In the genomic region with DNA sequence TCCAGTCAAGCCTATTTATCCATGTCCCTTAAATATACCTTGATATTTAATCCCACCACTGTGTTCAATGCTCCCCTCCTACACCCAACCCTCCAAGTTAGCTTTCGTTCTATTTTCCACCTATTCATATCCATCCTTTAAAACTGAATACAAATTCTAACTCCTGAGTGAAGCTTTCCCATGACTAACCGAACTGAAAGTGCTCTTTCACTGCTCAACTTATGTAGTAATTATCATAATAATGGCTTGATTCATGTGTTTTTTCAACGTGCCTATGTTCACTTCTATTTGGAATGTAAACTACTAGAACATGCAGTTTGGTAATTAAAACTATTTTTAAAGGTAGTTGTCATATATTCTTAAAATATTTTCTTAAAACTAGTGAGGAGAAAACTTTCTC, we compare ENCODE assay signal across 16 cellular contexts. TPM values are rescaled to one million over a fixed set of nuclear protein-coding genes. Genes with fewer than 3 reads are reported as not detected.
DNase-seq lines count a peak whose midpoint lies in the region; ATAC-seq and TF ChIP-seq lines count a peak whose summit lies in the region.
"Had no signal": no experiment of that assay in that cellular context is flagged by ENCODE, and none has a peak within 500 bp of the region (broad histone marks: within the 10 kb centered on the region; RNA-seq: fewer than 3 reads in every experiment).

No MANE protein-coding gene starts in this region.

- CTCF ChIA-PET in WTC11 (lab: Charles Lee), result interaction anchor here (0.9 kb wide), 1 partner anchor 14 kb away, joined by 3 read pairs; no protein-coding TSS in a partner anchor

- no peaks in the 10 kb centered on the region for H3K9me2 ChIP-seq in GM23338 (ENCODE audit: insufficient read depth)

- H3K4me1 ChIP-seq in GM23338 (ENCODE audit: insufficient read depth) (0 out of 2 replicates have a peak, but pooled peaks cover 4% of the 10 kb centered on the region), transverse colon (no peaks in the 10 kb centered on the region)
- H3K4me1 ChIP-seq: Caco-2 had no signal

- POLR2A ChIA-PET in WTC11 (lab: Charles Lee), result no interaction called here

- no peak for TF ChIP-seq POLR2A in transverse colon (IDR thresholded peaks at IDR 0.05)

- H3K27ac Mint-ChIP-seq in GM23338 (peak overlapping the region; percentile 76), WTC11 (0 out of 2 replicates have a peak overlapping the region, but pooled peaks have one; percentile 51), neural crest cell (ENCODE audit: unreplicated experiment) (peak overlapping the region; percentile 51)
- H3K27ac Mint-ChIP-seq: B cell; CD4-positive, CD25-positive, alpha-beta regulatory T cell had no signal

- no peaks in the 10 kb centered on the region for H3K9me3 ChIP-seq in transverse colon
- H3K9me3 ChIP-seq: Caco-2 had no signal

- H3K79me2 ChIP-seq in GM23338 (replicated peaks; ENCODE audit: insufficient read depth), result no peaks in the 10 kb centered on the region

- H3K9me3 Mint-ChIP-seq in GM23338, result no peaks in the 10 kb centered on the region
- no peaks in the 10 kb centered on the region for H3K9me3 Mint-ChIP-seq in WTC11
- H3K9me3 Mint-ChIP-seq in neural crest cell, result no peaks in the 10 kb centered on the region
- H3K9me3 Mint-ChIP-seq: CD4-positive, CD25-positive, alpha-beta regulatory T cell; CD8-positive, alpha-beta memory T cell had no signal

- H3K36me3 ChIP-seq in GM23338 (ENCODE audit: insufficient read depth), result no peaks in the 10 kb centered on the region
- peaks cover 0 to 9% (median 4%) of the 10 kb centered on the region in 4 donors for H3K36me3 ChIP-seq in transverse colon

- no peak for TF ChIP-seq EP300 in transverse colon (IDR thresholded peaks at IDR 0.05; ENCODE audit: low read depth)

- intact Hi-C loops in transverse colon (cut with DNase I; ENCODE audit: low total_unique reads), result no loop called here

- 76% methylated on average over 3 of the region's 3 CpGs for WGBS in transverse colon (ENCODE audit: low coverage in 1 of 2), 2 donors

- no peak overlapping the region for H2AFZ ChIP-seq in GM23338

- in situ Hi-C loops in transverse colon (cut with MboI; ENCODE audit: low pct_ligation_motif_present in 1 of 4, low pct_unique_long_range_greater_than_20kb in 1 of 4, low sequenced_read_pairs in 3 of 4), result no loop called here

- DNase-seq in GM23338 (ENCODE audit: low spot score) (no peak), WTC11 (ENCODE audit: low spot score) (no peak), fibroblast of villous mesenchyme (ENCODE audit: low read depth) (peak; percentile 14), neural crest cell (ENCODE audit: low read depth, low spot score) (no peak), GM20000 (ENCODE audit: low spot score) (no peak), activated T-cell treated with anti-CD3 and anti-CD28 coated beads for 4 hours (no peak), transverse colon (no peak), amniotic stem cell (lab: John Stamatoyannopoulos, UW) (no peak)
- DNase-seq: 8988T; Caco-2; CD4-positive, CD25-positive, alpha-beta regulatory T cell; CD8-positive, alpha-beta memory T cell; GOT3; H7 had no signal

- H3K36me3 Mint-ChIP-seq in GM23338 (ENCODE audit: low read depth) (peaks cover 1% of the 10 kb centered on the region; the same call in 1 of the 3 replicates), WTC11 (peaks cover 1% of the 10 kb centered on the region), neural crest cell (ENCODE audit: low read depth) (peaks cover 19% of the 10 kb centered on the region)

- no peak for ATAC-seq in GM23338
- no peak for ATAC-seq in WTC11

- H3K4me3 ChIP-seq in GM23338 (no peak overlapping the region), fibroblast of villous mesenchyme (ENCODE audit: low read depth, low read length) (no peak overlapping the region), transverse colon (no peak overlapping the region)
- H3K4me3 ChIP-seq: BLaER1 treated with 17β-estradiol and CSF1 and Interleukin-3, amounts not matched to agents 10 nM and 100 nM had no signal

- H3K4me3 Mint-ChIP-seq in GM23338 (no peak overlapping the region), WTC11 (no peak overlapping the region), neural crest cell (peak overlapping the region; percentile 4)
- H3K4me3 Mint-ChIP-seq: B cell; CD4-positive, CD25-positive, alpha-beta regulatory T cell; CD8-positive, alpha-beta memory T cell had no signal

- H3K27me3 Mint-ChIP-seq in GM23338 (ENCODE audit: insufficient read depth, low read depth, poor library complexity) (no peaks in the 10 kb centered on the region), WTC11 (ENCODE audit: low read depth) (no peaks in the 10 kb centered on the region), neural crest cell (ENCODE audit: low read depth) (no peaks in the 10 kb centered on the region)
- H3K27me3 Mint-ChIP-seq: B cell; CD4-positive, CD25-positive, alpha-beta regulatory T cell; CD8-positive, alpha-beta memory T cell had no signal

- peaks cover 9% of the 10 kb centered on the region; the same call in 2 of the 3 replicates for H3K4me1 Mint-ChIP-seq in GM23338
- H3K4me1 Mint-ChIP-seq in WTC11, result peaks cover 13% of the 10 kb centered on the region
- H3K4me1 Mint-ChIP-seq in neural crest cell, result peaks cover 19% of the 10 kb centered on the region
- H3K4me1 Mint-ChIP-seq: B cell had no signal

- H3K4me2 ChIP-seq in GM23338, result no peak overlapping the region
- H3K4me2 ChIP-seq: BLaER1 treated with 17β-estradiol and CSF1 and Interleukin-3, amounts not matched to agents 10 nM and 100 nM had no signal

- no peaks in the 10 kb centered on the region for H4K20me1 ChIP-seq in GM23338 (replicated peaks; ENCODE audit: insufficient read depth)
- H4K20me1 ChIP-seq: BLaER1 treated with 17β-estradiol and CSF1 and Interleukin-3, amounts not matched to agents 10 nM and 100 nM had no signal

- no peak for TF ChIP-seq CTCF in GM23338 (conservative IDR thresholded peaks at IDR 0.05; ENCODE audit: low read depth in 2 of 2)
- TF ChIP-seq CTCF in WTC11 (IDR thresholded peaks at IDR 0.05), result no peak
- no peak for TF ChIP-seq CTCF in fibroblast of villous mesenchyme (IDR thresholded peaks at IDR 0.05; ENCODE audit: insufficient read depth, low read depth, low read length)
- TF ChIP-seq CTCF in neural crest cell (conservative IDR thresholded peaks at IDR 0.05), result no peak
- TF ChIP-seq CTCF in GM20000 (IDR thresholded peaks at IDR 0.05; ENCODE audit: extremely low read depth, missing control alignments), result no peak
- no peak for TF ChIP-seq CTCF in transverse colon (IDR thresholded peaks at IDR 0.05)

- no peaks in the 10 kb centered on the region for H3F3A ChIP-seq in GM23338 (replicated peaks; ENCODE audit: low read depth)

- H3K27me3 ChIP-seq in GM23338 (ENCODE audit: insufficient read depth) (no peaks in the 10 kb centered on the region), transverse colon (no peaks in the 10 kb centered on the region)
- H3K27me3 ChIP-seq: BLaER1 treated with 17β-estradiol and CSF1 and Interleukin-3, amounts not matched to agents 10 nM and 100 nM had no signal

- H3K27ac ChIP-seq in GM23338 (ENCODE audit: low read depth) (no peak overlapping the region), transverse colon (no peak overlapping the region)
- H3K27ac ChIP-seq: BLaER1 treated with 17β-estradiol and CSF1 and Interleukin-3, amounts not matched to agents 10 nM and 100 nM had no signal

TF ChIP-seq in GM23338, 12 proteins besides CTCF, POLR2A, EP300 and RAD21 (continues in another document):
- TF ChIP-seq JUNB (IDR thresholded peaks at IDR 0.05; ENCODE audit: unreplicated experiment) (no peak), EZH2phosphoT487 (IDR thresholded peaks at IDR 0.05; ENCODE audit: unreplicated experiment) (no peak), NANOG (IDR thresholded peaks at IDR 0.05; ENCODE audit: borderline replicate concordance) (no peak), ZNF114 (CRISPR knock-in tag; IDR thresholded peaks at IDR 0.05) (no peak)

TF ChIP-seq in WTC11, 78 proteins besides CTCF, POLR2A, EP300 and RAD21 (continues in another document):
- TF ChIP-seq, protein P1, sequence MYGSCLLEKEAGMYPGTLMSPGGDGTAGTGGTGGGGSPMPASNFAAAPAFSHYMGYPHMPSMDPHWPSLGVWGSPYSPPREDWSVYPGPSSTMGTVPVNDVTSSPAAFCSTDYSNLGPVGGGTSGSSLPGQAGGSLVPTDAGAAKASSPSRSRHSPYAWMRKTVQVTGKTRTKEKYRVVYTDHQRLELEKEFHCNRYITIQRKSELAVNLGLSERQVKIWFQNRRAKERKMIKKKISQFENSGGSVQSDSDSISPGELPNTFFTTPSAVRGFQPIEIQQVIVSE (CRISPR knock-in tag; IDR thresholded peaks at IDR 0.05; ENCODE audit: borderline replicate concordance), result no peak
- TF ChIP-seq ZNF121 (CRISPR knock-in tag; IDR thresholded peaks at IDR 0.05) (no peak), ZNF138 (CRISPR knock-in tag; conservative IDR thresholded peaks at IDR 0.05) (no peak), RELA (CRISPR knock-in tag; IDR thresholded peaks at IDR 0.05; ENCODE audit: borderline replicate concordance) (no peak), ETV6 (CRISPR knock-in tag; IDR thresholded peaks at IDR 0.05) (no peak), GABPB1 (CRISPR knock-in tag; IDR thresholded peaks at IDR 0.05) (no peak)
- TF ChIP-seq, protein P2, sequence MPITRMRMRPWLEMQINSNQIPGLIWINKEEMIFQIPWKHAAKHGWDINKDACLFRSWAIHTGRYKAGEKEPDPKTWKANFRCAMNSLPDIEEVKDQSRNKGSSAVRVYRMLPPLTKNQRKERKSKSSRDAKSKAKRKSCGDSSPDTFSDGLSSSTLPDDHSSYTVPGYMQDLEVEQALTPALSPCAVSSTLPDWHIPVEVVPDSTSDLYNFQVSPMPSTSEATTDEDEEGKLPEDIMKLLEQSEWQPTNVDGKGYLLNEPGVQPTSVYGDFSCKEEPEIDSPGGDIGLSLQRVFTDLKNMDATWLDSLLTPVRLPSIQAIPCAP (CRISPR knock-in tag; IDR thresholded peaks at IDR 0.05), result no peak
- TF ChIP-seq, protein P3, sequence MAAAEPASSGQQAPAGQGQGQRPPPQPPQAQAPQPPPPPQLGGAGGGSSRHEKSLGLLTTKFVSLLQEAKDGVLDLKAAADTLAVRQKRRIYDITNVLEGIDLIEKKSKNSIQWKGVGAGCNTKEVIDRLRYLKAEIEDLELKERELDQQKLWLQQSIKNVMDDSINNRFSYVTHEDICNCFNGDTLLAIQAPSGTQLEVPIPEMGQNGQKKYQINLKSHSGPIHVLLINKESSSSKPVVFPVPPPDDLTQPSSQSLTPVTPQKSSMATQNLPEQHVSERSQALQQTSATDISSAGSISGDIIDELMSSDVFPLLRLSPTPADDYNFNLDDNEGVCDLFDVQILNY (CRISPR knock-in tag; IDR thresholded peaks at IDR 0.05), result no peak

RNA-seq across cellular contexts. Expression of a gene that starts 58.0 kb away (rescaled TPM):
- 175 and 306 TPM in 2 replicates for total RNA-seq in GM23338 (2014; rRNA removed; shearing (Covaris generic))
- 382 and 407 TPM in 2 replicates for polyA plus RNA-seq in GM23338 (2016; fragmentation: Nextera tagmentation; extraction: Ambion mirVana)
- 152 to 170 TPM (median 162 TPM) in 3 replicates for total RNA-seq in WTC11 (2021)
- total RNA-seq in fibroblast of villous mesenchyme, result 71.8 and 91.1 TPM in 2 replicates
- 190 and 195 TPM in 2 replicates for total RNA-seq in neural crest cell
- total RNA-seq in transverse colon, result 100 to 1,000 TPM in 3 of 4 donors, 10 to 100 TPM in 1; 69.9 to 284 (median 230) TPM
